12 cellular contexts compared by ENCODE assay signal in the genomic region with DNA sequence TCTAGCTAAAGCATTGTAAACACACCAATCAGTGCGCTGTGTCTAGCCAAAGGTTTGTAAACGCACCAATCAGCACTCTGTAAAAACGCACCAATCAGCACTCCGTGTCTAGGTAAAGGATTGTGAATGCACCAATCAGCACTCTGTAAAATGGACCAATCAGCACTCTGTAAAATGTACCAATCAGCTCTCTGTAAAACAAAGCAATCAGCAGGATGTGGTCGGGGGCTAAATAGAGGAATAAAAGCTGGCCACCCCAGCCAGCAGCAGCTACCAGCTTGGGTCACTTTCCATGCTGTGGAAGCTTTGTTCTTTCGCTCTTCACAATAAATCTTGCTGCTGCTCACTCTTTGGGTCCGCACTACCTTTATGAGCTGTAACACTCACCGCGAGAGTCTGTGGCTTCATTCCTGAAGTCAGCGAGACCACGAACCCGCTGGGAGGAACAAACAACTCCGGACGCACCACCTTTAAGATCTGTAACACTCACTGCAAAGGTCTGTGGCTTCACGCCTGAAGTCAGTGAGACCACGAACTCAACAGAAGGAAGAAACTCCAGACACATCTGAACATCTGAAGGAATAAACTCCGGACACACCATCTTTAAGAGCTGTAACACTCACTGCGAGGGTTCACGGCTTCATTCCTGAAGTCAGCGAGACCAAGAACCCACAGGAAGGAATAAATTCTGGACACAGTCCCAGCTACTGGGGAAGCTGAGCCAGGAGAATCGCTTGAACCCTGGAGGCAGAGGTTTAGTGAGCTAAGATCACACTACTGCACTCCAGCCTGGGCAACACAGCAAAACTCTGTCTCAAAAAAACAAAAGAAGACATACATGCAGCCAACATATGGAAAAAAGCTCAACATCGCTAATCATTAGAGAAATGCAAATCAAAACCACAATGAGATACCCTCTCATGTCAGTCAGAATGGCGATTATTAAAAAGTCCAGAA. TPM values are rescaled to one million over a fixed set of nuclear protein-coding genes. Genes with fewer than 3 reads are reported as not detected.
A peak's percentile ranks its signal among the peaks of the same experiment; 100 is the strongest.
DNase-seq lines count a peak whose midpoint lies in the region; ATAC-seq, FAIRE-seq and TF ChIP-seq lines count a peak whose summit lies in the region.
"Not testable (repeated sequence)": the region's sequence is repeated elsewhere in the genome, so short reads cannot be mapped to it uniquely, and the experiment has no call there.
"Had no signal": no experiment of that assay in that cellular context is flagged by ENCODE, and none has a peak within 500 bp of the region (broad histone marks: within the 10 kb centered on the region; RNA-seq: fewer than 3 reads in every experiment).

No MANE protein-coding gene starts in this region.

- POLR2A ChIA-PET in CD4-positive, alpha-beta memory T cell (lab: Charles Lee; ENCODE audit: partially characterized antibody): not testable (repeated sequence)
- POLR2A ChIA-PET in activated CD4-positive, alpha-beta T cell treated with anti-CD3 and anti-CD28 coated beads, Interleukin-2, amount 10 ng/mL, durations not matched to agents 7 days and 5 days (lab: Charles Lee): interaction anchor here (0.6 kb wide), 1 partner anchor 16 kb away, joined by 4 read pairs; no protein-coding TSS in a partner anchor
- POLR2A ChIA-PET in K562 (lab: Yijun Ruan, JAX): interaction anchor here (1.3 kb wide), 1 partner anchor 21 kb away, joined by 3 read pairs; no protein-coding TSS in a partner anchor

- in situ Hi-C loops in K562 (cut with MboI): loop anchor here (25.0 kb wide), 1 partner anchor 170 kb away; no protein-coding TSS in a partner anchor

- ATAC-seq in activated T-cell treated with anti-CD3 and anti-CD28 coated beads, Interleukin-2, amount 50 U/mL, for 4 hours; K562: not testable (repeated sequence)
- peak in 1 of 2 donors; percentile 53 for ATAC-seq in natural killer cell treated with Interleukin-12 subunit alpha and Interleukin-12 subunit beta and Interleukin-15 and Interleukin-18, amount 100 ng/mL, for 72 hours
- peak; percentile 64 for ATAC-seq in stimulated activated naive CD8-positive, alpha-beta T cell treated with anti-CD3 and anti-CD28 coated beads, Interleukin-15, amount 100 ng/mL, for 72 hours

- intact Hi-C loops in CD4-positive, alpha-beta memory T cell (cut with micrococcal nuclease); K562 (cut with micrococcal nuclease): not testable (repeated sequence)
- intact Hi-C loops in activated naive CD4-positive, alpha-beta T cell treated with anti-CD3 and anti-CD28 coated beads for 36 hours (cut with micrococcal nuclease): loop anchor here (10.0 kb wide), 1 partner anchor 257 kb away; no protein-coding TSS in a partner anchor

- H3K36me3 Mint-ChIP-seq in CD4-positive, alpha-beta memory T cell; activated CD4-positive, alpha-beta T cell treated with anti-CD3 and anti-CD28 coated beads, Interleukin-2, amount 10 ng/mL, durations not matched to agents 7 days and 5 days (ENCODE audit: low read depth); activated T-cell treated with anti-CD3 and anti-CD28 coated beads, Interleukin-2, amount 50 U/mL, for 4 hours (ENCODE audit: insufficient read depth); activated naive CD4-positive, alpha-beta T cell treated with anti-CD3 and anti-CD28 coated beads for 36 hours (ENCODE audit: low read depth); natural killer cell treated with Interleukin-12 subunit alpha and Interleukin-12 subunit beta and Interleukin-15 and Interleukin-18, amount 100 ng/mL, for 72 hours: not testable (repeated sequence)

- not testable (repeated sequence) for H4K20me1 ChIP-seq in K562 (replicated peaks; ENCODE audit: control insufficient read depth, insufficient read depth, low read length)

- WGBS in K562 (ENCODE audit: insufficient coverage, low coverage, missing lambda C conversion rate): 2% methylated on average over 19 of the region's 23 CpGs

- not testable (repeated sequence) for H3K27me3 ChIP-seq in CD4-positive, alpha-beta memory T cell (ENCODE audit: insufficient read depth, low read length)
- peaks cover 9 to 41% of the 10 kb centered on the region in 2 experiments for H3K27me3 ChIP-seq in K562 (ENCODE audit: control insufficient read depth in 2 of 2, insufficient read depth in 2 of 2, low read length in 2 of 2)

- H3K9me1 ChIP-seq in K562 (ENCODE audit: control insufficient read depth, insufficient read depth, low read length): not testable (repeated sequence)

- not testable (repeated sequence) for TF ChIP-seq RAD21 in K562 (CRISPR knock-in tag; conservative IDR thresholded peaks at IDR 0.05 in 1 of 2, IDR thresholded peaks at IDR 0.05 in 1 of 2)

- H3K27ac ChIP-seq in CD4-positive, alpha-beta memory T cell (ENCODE audit: low read depth, low read length); K562 (ENCODE audit: extremely low read depth, low read depth, low read length): not testable (repeated sequence)

- TF ChIP-seq EP300 in K562 (IDR thresholded peaks at IDR 0.05; ENCODE audit: low read length): not testable (repeated sequence)

- H3K4me3 ChIP-seq in CD4-positive, alpha-beta memory T cell (ENCODE audit: low read length in 2 of 2); K562: not testable (repeated sequence)

- H3K36me3 ChIP-seq in CD4-positive, alpha-beta memory T cell (ENCODE audit: insufficient read depth, low read length); K562 (ENCODE audit: control insufficient read depth, insufficient read depth, low read length): not testable (repeated sequence)

- peak overlapping the region in 6 of 7 donors; percentile 7 to 84 (median 70) for H3K27ac Mint-ChIP-seq in CD4-positive, alpha-beta memory T cell
- H3K27ac Mint-ChIP-seq in activated CD4-positive, alpha-beta T cell treated with anti-CD3 and anti-CD28 coated beads, Interleukin-2, amount 10 ng/mL, durations not matched to agents 7 days and 5 days: peak overlapping the region; percentile 32
- H3K27ac Mint-ChIP-seq in activated naive CD4-positive, alpha-beta T cell treated with anti-CD3 and anti-CD28 coated beads for 36 hours: not testable (repeated sequence)
- peak overlapping the region; percentile 67 to 71 for H3K27ac Mint-ChIP-seq in natural killer cell treated with Interleukin-12 subunit alpha and Interleukin-12 subunit beta and Interleukin-15 and Interleukin-18, amount 100 ng/mL, for 72 hours
- peak overlapping the region in 1 of 2 donors; percentile 59 for H3K27ac Mint-ChIP-seq in stimulated activated naive CD8-positive, alpha-beta T cell treated with anti-CD3 and anti-CD28 coated beads, Interleukin-15, amount 100 ng/mL, for 72 hours

- H3K4me1 Mint-ChIP-seq in CD4-positive, alpha-beta memory T cell: peaks cover 9 to 11% (median 11%) of the 10 kb centered on the region in 4 donors
- peaks cover 17% of the 10 kb centered on the region for H3K4me1 Mint-ChIP-seq in activated CD4-positive, alpha-beta T cell treated with anti-CD3 and anti-CD28 coated beads, Interleukin-2, amount 10 ng/mL, durations not matched to agents 7 days and 5 days
- H3K4me1 Mint-ChIP-seq in activated T-cell treated with anti-CD3 and anti-CD28 coated beads, Interleukin-2, amount 50 U/mL, for 4 hours (ENCODE audit: low read depth); activated naive CD4-positive, alpha-beta T cell treated with anti-CD3 and anti-CD28 coated beads for 36 hours (ENCODE audit: low read depth): not testable (repeated sequence)
- H3K4me1 Mint-ChIP-seq in natural killer cell treated with Interleukin-12 subunit alpha and Interleukin-12 subunit beta and Interleukin-15 and Interleukin-18, amount 100 ng/mL, for 72 hours (ENCODE audit: low read depth in 2 of 2): peaks cover 14 to 25% of the 10 kb centered on the region in 2 donors
- peaks cover 45% of the 10 kb centered on the region for H3K4me1 Mint-ChIP-seq in stimulated activated naive CD8-positive, alpha-beta T cell treated with anti-CD3 and anti-CD28 coated beads, Interleukin-15, amount 100 ng/mL, for 72 hours

- not testable (repeated sequence) for TF ChIP-seq CTCF in K562 (IDR thresholded peaks at IDR 0.05 in 2 of 3, conservative IDR thresholded peaks at IDR 0.05 in 1 of 3; ENCODE audit: insufficient read depth in 2 of 3, low read depth in 1 of 3, low read length in 3 of 3)

- not testable (repeated sequence) for H3K9ac ChIP-seq in K562 (ENCODE audit: insufficient read depth in 1 of 2, low read depth in 2 of 2, low read length in 2 of 2)

- H3K4me1 ChIP-seq in CD4-positive, alpha-beta memory T cell (ENCODE audit: insufficient read depth, low read length); K562 (replicated peaks in 1 of 2; ENCODE audit: control insufficient read depth in 2 of 2, insufficient read depth in 2 of 2, low read length in 2 of 2): not testable (repeated sequence)

- peak overlapping the region in 7 of 8 donors; percentile 25 to 79 (median 67) for H3K4me3 Mint-ChIP-seq in CD4-positive, alpha-beta memory T cell
- not testable (repeated sequence) for H3K4me3 Mint-ChIP-seq in activated CD4-positive, alpha-beta T cell treated with anti-CD3 and anti-CD28 coated beads, Interleukin-2, amount 10 ng/mL, durations not matched to agents 7 days and 5 days
- H3K4me3 Mint-ChIP-seq in activated T-cell treated with anti-CD3 and anti-CD28 coated beads, Interleukin-2, amount 50 U/mL, for 4 hours: peak overlapping the region; percentile 53
- H3K4me3 Mint-ChIP-seq in activated naive CD4-positive, alpha-beta T cell treated with anti-CD3 and anti-CD28 coated beads for 36 hours: peak overlapping the region; percentile 11
- H3K4me3 Mint-ChIP-seq in natural killer cell treated with Interleukin-12 subunit alpha and Interleukin-12 subunit beta and Interleukin-15 and Interleukin-18, amount 100 ng/mL, for 72 hours: peak overlapping the region; percentile 58
- H3K4me3 Mint-ChIP-seq in stimulated activated naive CD8-positive, alpha-beta T cell treated with anti-CD3 and anti-CD28 coated beads, Interleukin-15, amount 100 ng/mL, for 72 hours: peak overlapping the region; percentile 41 to 54

- not testable (repeated sequence) for H3K27me3 Mint-ChIP-seq in CD4-positive, alpha-beta memory T cell; activated CD4-positive, alpha-beta T cell treated with anti-CD3 and anti-CD28 coated beads, Interleukin-2, amount 10 ng/mL, durations not matched to agents 7 days and 5 days; activated T-cell treated with anti-CD3 and anti-CD28 coated beads, Interleukin-2, amount 50 U/mL, for 4 hours (ENCODE audit: low read depth); activated naive CD4-positive, alpha-beta T cell treated with anti-CD3 and anti-CD28 coated beads for 36 hours (ENCODE audit: low read depth); natural killer cell treated with Interleukin-12 subunit alpha and Interleukin-12 subunit beta and Interleukin-15 and Interleukin-18, amount 100 ng/mL, for 72 hours; stimulated activated naive CD8-positive, alpha-beta T cell treated with anti-CD3 and anti-CD28 coated beads, Interleukin-15, amount 100 ng/mL, for 72 hours

- DNase-seq in CD4-positive, alpha-beta memory T cell: peak; percentile 16 to 44 (median 29)
- DNase-seq in NCI-H526 (lab: John Stamatoyannopoulos, UW): peak; percentile 14 to 57
- peak; percentile 49 for DNase-seq in activated CD4-positive, alpha-beta T cell treated with anti-CD3 and anti-CD28 coated beads, Interleukin-2, amount 10 ng/mL, durations not matched to agents 7 days and 5 days
- DNase-seq in activated T-cell treated with anti-CD3 and anti-CD28 coated beads, Interleukin-2, amount 50 U/mL, for 4 hours; K562 (ENCODE audit: extremely low read depth in 1 of 4, low spot score in 3 of 4): not testable (repeated sequence)
- DNase-seq in activated naive CD4-positive, alpha-beta T cell treated with anti-CD3 and anti-CD28 coated beads for 36 hours: peak; percentile 42
- peak; percentile 65 for DNase-seq in natural killer cell treated with Interleukin-12 subunit alpha and Interleukin-12 subunit beta and Interleukin-15 and Interleukin-18, amount 100 ng/mL, for 72 hours (ENCODE audit: low spot score)
- peak; percentile 54 to 75 for DNase-seq in stimulated activated naive CD8-positive, alpha-beta T cell treated with anti-CD3 and anti-CD28 coated beads, Interleukin-15, amount 100 ng/mL, for 72 hours

- H3K9me3 Mint-ChIP-seq in CD4-positive, alpha-beta memory T cell; activated CD4-positive, alpha-beta T cell treated with anti-CD3 and anti-CD28 coated beads, Interleukin-2, amount 10 ng/mL, durations not matched to agents 7 days and 5 days; activated T-cell treated with anti-CD3 and anti-CD28 coated beads, Interleukin-2, amount 50 U/mL, for 4 hours; activated naive CD4-positive, alpha-beta T cell treated with anti-CD3 and anti-CD28 coated beads for 36 hours; natural killer cell treated with Interleukin-12 subunit alpha and Interleukin-12 subunit beta and Interleukin-15 and Interleukin-18, amount 100 ng/mL, for 72 hours; stimulated activated naive CD8-positive, alpha-beta T cell treated with anti-CD3 and anti-CD28 coated beads, Interleukin-15, amount 100 ng/mL, for 72 hours: not testable (repeated sequence)

- H2AFZ ChIP-seq in K562 (ENCODE audit: low read depth, low read length): not testable (repeated sequence)

- not testable (repeated sequence) for H3K9me3 ChIP-seq in CD4-positive, alpha-beta memory T cell (ENCODE audit: control insufficient read depth in 1 of 2, low read length in 2 of 2); K562 (replicated peaks; ENCODE audit: control insufficient read depth, insufficient read depth, low read depth, low read length)

- not testable (repeated sequence) for H3K79me2 ChIP-seq in K562 (ENCODE audit: control insufficient read depth, insufficient read depth, low read length)

- CTCF ChIA-PET in CD4-positive, alpha-beta memory T cell (lab: Charles Lee; ENCODE audit: partially characterized antibody): interaction anchor here (0.9 to 1.4 kb wide), 5 partner anchors 13 to 178 kb away, joined by 3 to 4 read pairs (median 3); partner anchors contain the start of gene SLC25A36
- CTCF ChIA-PET in activated CD4-positive, alpha-beta T cell treated with anti-CD3 and anti-CD28 coated beads, Interleukin-2, amount 10 ng/mL, durations not matched to agents 7 days and 5 days (lab: Charles Lee): interaction anchor here (1.3 kb wide), 1 partner anchor 17 kb away, joined by 3 read pairs; no protein-coding TSS in a partner anchor
- CTCF ChIA-PET in activated naive CD4-positive, alpha-beta T cell treated with anti-CD3 and anti-CD28 coated beads for 36 hours (lab: Charles Lee): interaction anchor here (1.0 to 1.6 kb wide), 6 partner anchors 9 to 174 kb away, joined by 3 to 8 read pairs (median 4); no protein-coding TSS in a partner anchor
- CTCF ChIA-PET in K562 (lab: Yijun Ruan, JAX; ENCODE audit: low intra/inter-chr PET ratio): not testable (repeated sequence)

- H3K4me2 ChIP-seq in K562 (ENCODE audit: insufficient read depth, low read length): not testable (repeated sequence)

- BruUV-seq in K562 (replicated peaks; lab: Mats Ljungman, UMichigan): not testable (repeated sequence)

- TF ChIP-seq POLR2A in K562 (conservative IDR thresholded peaks at IDR 0.05): not testable (repeated sequence)

- FAIRE-seq in K562 (lab: Jason Lieb, UNC): not testable (repeated sequence)

RNA-seq across cellular contexts. Expression of gene SPSB4, which starts 33.5 kb away (rescaled TPM):
- not detected for total RNA-seq in CD4-positive, alpha-beta memory T cell
- polyA plus RNA-seq in CD4-positive, alpha-beta memory T cell: not detected
- not detected for total RNA-seq in activated CD4-positive, alpha-beta T cell treated with anti-CD3 and anti-CD28 coated beads, Interleukin-2, amount 10 ng/mL, durations not matched to agents 7 days and 5 days
- total RNA-seq in activated T-cell treated with anti-CD3 and anti-CD28 coated beads, Interleukin-2, amount 50 U/mL, for 4 hours: not detected
- not detected for total RNA-seq in activated naive CD4-positive, alpha-beta T cell treated with anti-CD3 and anti-CD28 coated beads for 36 hours
- total RNA-seq in K562 (2011; cell fraction: chromatin; rRNA removed; ENCODE audit: low replicate concordance): not detected in 2 replicates
- not detected in 2 replicates for total RNA-seq in K562 (2011; cell fraction: nucleolus; rRNA removed)
- total RNA-seq in K562 (2011; cell fraction: nucleoplasm; rRNA removed): not detected in 2 replicates
- total RNA-seq in K562 (2014; rRNA removed) (not detected in 2 replicates), K562 (2014; rRNA removed; fragmentation: Illumina TruSeq; extraction: Trizol) (not detected in 2 replicates), K562 (2015; rRNA removed; fragmentation: Illumina TruSeq; extraction: Trizol) (not detected in 2 replicates), K562 (2021) (0.07 TPM in 1 of 2 replicates, not detected in the other)
- polyA plus RNA-seq in K562 (2011; rRNA removed) (not detected in 2 replicates), K562 (2014; fragmentation: Illumina TruSeq; extraction: Trizol) (not detected in 2 replicates), K562 (2014; fragmentation: Nextera tagmentation; extraction: Ambion mirVana) (not detected), K562 (2014; rRNA removed) (not detected in 2 replicates)
- not detected in 2 replicates for polyA plus RNA-seq in K562 (2011; cell fraction: cytosol; rRNA removed)
- not detected in 2 replicates for polyA plus RNA-seq in K562 (2011; cell fraction: nucleus; rRNA removed)
- not detected in 2 replicates for polyA plus RNA-seq in K562 (2012)
- not detected in 2 replicates for polyA minus RNA-seq in K562 (2011; rRNA and poly(A)+ RNA removed)
- not detected in 2 replicates for polyA minus RNA-seq in K562 (2011; cell fraction: cytosol; rRNA and poly(A)+ RNA removed)
- polyA minus RNA-seq in K562 (2011; cell fraction: nucleus; rRNA and poly(A)+ RNA removed): not detected in 2 replicates
- not detected for total RNA-seq in natural killer cell treated with Interleukin-12 subunit alpha and Interleukin-12 subunit beta and Interleukin-15 and Interleukin-18, amount 100 ng/mL, for 72 hours
- total RNA-seq: GM12878, HFFc6 had no signal
- polyA plus RNA-seq: AG04450, CD14-positive monocyte, GM12878 had no signal
